2 cellular contexts compared by ENCODE assay signal in genomic region chr6:22658183-22658582, GRCh38.
TF ChIP-seq lines count a peak whose summit lies in the region.

No MANE protein-coding gene starts in this region.

TF ChIP-seq in IMR-90, 13 proteins besides CTCF, POLR2A, EP300 and RAD21:
- no peak for TF ChIP-seq RFX5 (IDR thresholded peaks at IDR 0.05; ENCODE audit: low read depth, low read length)
- no peak for TF ChIP-seq RCOR1 (IDR thresholded peaks at IDR 0.05; ENCODE audit: insufficient replicate concordance, low read length)
- TF ChIP-seq NFE2L2 (IDR thresholded peaks at IDR 0.05; ENCODE audit: low read depth, low read length) = no peak
- no peak for TF ChIP-seq MXI1 (IDR thresholded peaks at IDR 0.05; ENCODE audit: borderline replicate concordance, low read depth, low read length)
- TF ChIP-seq SMC3 (IDR thresholded peaks at IDR 0.05; ENCODE audit: low read depth, low read length) = no peak
- TF ChIP-seq CHD1 (IDR thresholded peaks at IDR 0.05; ENCODE audit: low read depth, low read length) = no peak
- TF ChIP-seq BHLHE40 (IDR thresholded peaks at IDR 0.05; ENCODE audit: low read depth, low read length) = no peak
- no peak for TF ChIP-seq MAZ (IDR thresholded peaks at IDR 0.05; ENCODE audit: borderline replicate concordance, low read depth, low read length)
- no peak for TF ChIP-seq FOS (IDR thresholded peaks at IDR 0.05; ENCODE audit: low read depth, low read length)
- no peak for TF ChIP-seq ELK1 (IDR thresholded peaks at IDR 0.05; ENCODE audit: borderline replicate concordance, low read depth, low read length)
- no peak for TF ChIP-seq MAFK (IDR thresholded peaks at IDR 0.05; ENCODE audit: low read depth, low read length)
- TF ChIP-seq CEBPB (IDR thresholded peaks at IDR 0.05; ENCODE audit: low read depth, low read length) = no peak
- no peak for TF ChIP-seq USF2 (IDR thresholded peaks at IDR 0.05; ENCODE audit: low read depth, low read length)

TF ChIP-seq in SK-N-SH, 30 proteins besides CTCF, POLR2A, EP300 and RAD21:
- TF ChIP-seq SMC3 (IDR thresholded peaks at IDR 0.05; ENCODE audit: low read depth, low read length) = no peak
